In the genomic region with DNA sequence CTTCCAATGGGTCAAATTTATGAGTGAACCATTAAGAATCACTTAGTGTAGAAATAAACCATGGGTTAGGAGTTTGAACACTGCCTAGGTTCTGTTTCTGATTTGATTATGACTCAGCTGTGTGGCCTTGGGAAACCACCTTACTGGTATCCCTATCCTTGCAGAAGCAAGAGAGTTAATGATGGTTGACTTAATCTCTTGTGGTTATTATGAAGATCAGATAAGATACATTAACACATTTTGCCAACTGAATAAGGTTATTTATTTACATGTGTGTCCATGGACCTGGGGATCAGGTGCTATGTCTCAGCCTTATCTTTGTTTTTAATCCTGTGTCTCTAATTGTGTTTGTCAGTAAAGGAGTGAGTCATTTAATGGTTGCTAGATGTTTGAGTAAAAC, we compare ENCODE assay signal across 9 cellular contexts. TPM values are rescaled to one million over a fixed set of nuclear protein-coding genes. Genes with fewer than 3 reads are reported as not detected.
DNase-seq lines count a peak whose midpoint lies in the region; ATAC-seq, FAIRE-seq and TF ChIP-seq lines count a peak whose summit lies in the region.
"Had no signal": no experiment of that assay in that cellular context is flagged by ENCODE, and none has a peak within 500 bp of the region (broad histone marks: within the 10 kb centered on the region; RNA-seq: fewer than 3 reads in every experiment).

No MANE protein-coding gene starts in this region.

- DNase-seq in stimulated activated CD4-positive, alpha-beta T cell treated with anti-CD3 and anti-CD28 coated beads, Interleukin-12 subunit alpha, Interleukin-12 subunit beta, amount 100 ng/mL, for 48 hours (ENCODE audit: low read depth in 2 of 3, low spot score in 1 of 3), result peak in 2 of 3 donors; percentile 10 to 14
- no peak for DNase-seq in stimulated activated CD4-positive, alpha-beta T cell treated with anti-CD3 and anti-CD28 coated beads, Interleukin-12 subunit alpha, Interleukin-12 subunit beta, amount 100 ng/mL, for 4 hours
- DNase-seq in T-helper 17 cell, result no peak
- DNase-seq in keratinocyte (ENCODE audit: low read depth, low spot score), result no peak
- no peak for DNase-seq in NCI-H2029 (lab: John Stamatoyannopoulos, UW)
- no peak for DNase-seq in anterior cingulate cortex (lab: John Stamatoyannopoulos, UW)
- no peak for DNase-seq in right atrium auricular region (ENCODE audit: low spot score)

- FAIRE-seq in keratinocyte (lab: Jason Lieb, UNC), result peak; percentile 36

- dilution Hi-C loops in keratinocyte (cut with MboI; ENCODE audit: extremely low pct_ligation_motif_present, low sequenced_read_pairs), result no loop called here

- H3K27me3 Mint-ChIP-seq in T-helper 17 cell, result no peaks in the 10 kb centered on the region

- no peaks in the 10 kb centered on the region for H3K4me1 ChIP-seq in keratinocyte (ENCODE audit: control insufficient read depth, extremely low read depth, insufficient read depth, low read length)
- no peaks in the 10 kb centered on the region for H3K4me1 ChIP-seq in right atrium auricular region

- H2AFZ ChIP-seq in keratinocyte (ENCODE audit: control insufficient read depth, low read length), result no peak overlapping the region

- ATAC-seq in HG03039 (IDR thresholded peaks at IDR 0.05; ENCODE audit: unreplicated experiment) (peak; percentile 85), T-helper 17 cell (peak; percentile 93)

- H3K36me3 Mint-ChIP-seq in T-helper 17 cell (ENCODE audit: low read depth), result peaks cover 2% of the 10 kb centered on the region

- H3K9me3 ChIP-seq in T-helper 17 cell (ENCODE audit: control insufficient read depth, low read length, poor library complexity, severe bottlenecking) (no peaks in the 10 kb centered on the region), keratinocyte (ENCODE audit: control insufficient read depth, low read depth, low read length) (no peaks in the 10 kb centered on the region), right atrium auricular region (no peaks in the 10 kb centered on the region)

- no peak overlapping the region for H3K9ac ChIP-seq in keratinocyte (ENCODE audit: control insufficient read depth, extremely low read depth, insufficient read depth, low read length)

- H3K27ac Mint-ChIP-seq in T-helper 17 cell, result peak overlapping the region; percentile 21

- H3K27me3 ChIP-seq in keratinocyte (ENCODE audit: control insufficient read depth, extremely low read depth, insufficient read depth, low read length), result no peaks in the 10 kb centered on the region
- H3K27me3 ChIP-seq in right atrium auricular region, result no peaks in the 10 kb centered on the region

- H3K27ac ChIP-seq in keratinocyte (ENCODE audit: control insufficient read depth, insufficient read depth, low read length) (peak overlapping the region; percentile 29), right atrium auricular region (no peak overlapping the region)

- no peaks in the 10 kb centered on the region for H3K79me2 ChIP-seq in keratinocyte (ENCODE audit: control insufficient read depth, insufficient read depth, low read length)

- no peak overlapping the region for H3K4me3 Mint-ChIP-seq in T-helper 17 cell

- no peak for TF ChIP-seq CTCF in keratinocyte (optimal IDR thresholded peaks at IDR 0.05 in 1 of 3, IDR thresholded peaks at IDR 0.05 in 1 of 3, conservative IDR thresholded peaks at IDR 0.05 in 1 of 3; ENCODE audit: extremely low read depth in 1 of 3, insufficient read depth in 2 of 3, low read length in 3 of 3)
- no peak for TF ChIP-seq CTCF in right atrium auricular region (IDR thresholded peaks at IDR 0.05)

- no peaks in the 10 kb centered on the region for H4K20me1 ChIP-seq in keratinocyte (ENCODE audit: control insufficient read depth, extremely low read depth, insufficient read depth, low read length)

- no peak overlapping the region for H3K4me2 ChIP-seq in keratinocyte (ENCODE audit: control insufficient read depth, extremely low read depth, insufficient read depth, low read depth, low read length)

- no peaks in the 10 kb centered on the region for H3K9me1 ChIP-seq in keratinocyte (ENCODE audit: control insufficient read depth, extremely low read depth, insufficient read depth, low read length)

- H3K36me3 ChIP-seq in keratinocyte (ENCODE audit: control insufficient read depth in 2 of 2, extremely low read depth in 1 of 2, insufficient read depth in 2 of 2, low read length in 2 of 2) (peaks cover 3 to 24% of the 10 kb centered on the region in 2 experiments), right atrium auricular region (peaks cover 10% of the 10 kb centered on the region)

- H3K4me3 ChIP-seq in keratinocyte (ENCODE audit: control insufficient read depth in 2 of 3, extremely low read depth in 1 of 3, insufficient read depth in 2 of 3, low read depth in 1 of 3, low read length in 3 of 3) (no peak overlapping the region), right atrium auricular region (no peak overlapping the region)

- no peaks in the 10 kb centered on the region for H3K4me1 Mint-ChIP-seq in T-helper 17 cell

RNA-seq across cellular contexts. Expression of gene KCNJ13, which starts 5.4 kb away (rescaled TPM):
- total RNA-seq in T-helper 17 cell (not detected), right atrium auricular region (not detected)
- polyA plus RNA-seq in keratinocyte, result not detected in 3 replicates
- polyA plus RNA-seq in keratinocyte (2011; ENCODE audit: low read depth), result not detected
- polyA plus RNA-seq in keratinocyte (2011; cell fraction: cytosol; rRNA removed), result not detected in 2 replicates
- polyA plus RNA-seq in keratinocyte (2011; cell fraction: nucleus; rRNA removed), result not detected in 2 replicates
- polyA plus RNA-seq in keratinocyte (2012; ENCODE audit: low replicate concordance), result 0.79 TPM in 1 of 2 replicates, not detected in the other
- not detected in 3 replicates for polyA minus RNA-seq in keratinocyte
- not detected for polyA minus RNA-seq in keratinocyte (2011; cell fraction: cytosol; rRNA and poly(A)+ RNA removed)
- not detected in 2 replicates for polyA minus RNA-seq in keratinocyte (2011; cell fraction: nucleus; rRNA and poly(A)+ RNA removed)
- total RNA-seq: subcutaneous adipose tissue had no signal

Comparison
In these comparisons a context has a peak if more than half of its experiments do, and no peak if none do; other contexts are left out.
1. DNase-seq: peak in stimulated activated CD4-positive, alpha-beta T cell treated with anti-CD3 and anti-CD28 coated beads, Interleukin-12 subunit alpha, Interleukin-12 subunit beta, amount 100 ng/mL, for 48 hours (2 of 3); none in stimulated activated CD4-positive, alpha-beta T cell treated with anti-CD3 and anti-CD28 coated beads, Interleukin-12 subunit alpha, Interleukin-12 subunit beta, amount 100 ng/mL, for 4 hours (single experiment), T-helper 17 cell (0 of 3), keratinocyte (single experiment), NCI-H2029 (single experiment), anterior cingulate cortex (0 of 58) and right atrium auricular region (single experiment).